ENCODE assay signal across 1 cellular context in genomic region chr5:115625579-115626443, GRCh38.
A peak's percentile ranks its signal among the peaks of the same experiment; 100 is the strongest.
TF ChIP-seq lines count a peak whose summit lies in the region.

TMED7 (minus strand) TSS chr5:115626036; CDS start chr5:115625792, 244 bp downstream.

TF ChIP-seq in GM12878, 131 proteins besides CTCF, POLR2A, EP300 and RAD21 (continued from another document):
- TF ChIP-seq EZH2 (IDR thresholded peaks at IDR 0.05; ENCODE audit: borderline replicate concordance, control insufficient read depth, low read depth, low read length), result no peak
- 0 out of 2 replicates have a peak, but pooled peaks have one; percentile 29 for TF ChIP-seq ZNF24 (IDR thresholded peaks at IDR 0.05)
- TF ChIP-seq USF1 (IDR thresholded peaks at IDR 0.05; ENCODE audit: borderline replicate concordance, extremely low read length, insufficient read depth, low read depth, low read length), result no peak
- TF ChIP-seq RAD51 (IDR thresholded peaks at IDR 0.05), result peak; percentile 14; the same call in 1 of the 2 replicates
- TF ChIP-seq E4F1 (IDR thresholded peaks at IDR 0.05; ENCODE audit: borderline replicate concordance, partially characterized antibody), result peak; percentile 72
- peak; percentile 92 for TF ChIP-seq GATAD2B (conservative IDR thresholded peaks at IDR 0.05; ENCODE audit: low read depth)
- 0 out of 2 replicates have a peak, but pooled peaks have one; percentile 76 for TF ChIP-seq SMARCA5 (IDR thresholded peaks at IDR 0.05)
- TF ChIP-seq ZNF207 (IDR thresholded peaks at IDR 0.05; ENCODE audit: borderline replicate concordance), result peak; percentile 94
- 0 out of 2 replicates have a peak, but pooled peaks have one; percentile 15 for TF ChIP-seq ZBTB33 (IDR thresholded peaks at IDR 0.05)
- TF ChIP-seq CREB1 (IDR thresholded peaks at IDR 0.05; ENCODE audit: low read depth), result peak; percentile 85
- peak; percentile 79 for TF ChIP-seq SP1 (IDR thresholded peaks at IDR 0.05; ENCODE audit: low read depth, low read length)
- TF ChIP-seq RB1 (IDR thresholded peaks at IDR 0.05; ENCODE audit: borderline replicate concordance), result 0 out of 2 replicates have a peak, but pooled peaks have one; percentile 21
- TF ChIP-seq SIN3A (IDR thresholded peaks at IDR 0.05; ENCODE audit: low read depth, low read length), result peak; percentile 72
- TF ChIP-seq NFYA (IDR thresholded peaks at IDR 0.05; ENCODE audit: borderline replicate concordance, low read depth, low read length), result no peak
- TF ChIP-seq NR2C2 (IDR thresholded peaks at IDR 0.05; ENCODE audit: borderline replicate concordance, control insufficient read depth, insufficient read length, low read depth), result peak; percentile 65
- 0 out of 2 replicates have a peak, but pooled peaks have one; percentile 21 for TF ChIP-seq SMC3 (IDR thresholded peaks at IDR 0.05; ENCODE audit: borderline replicate concordance, low read length)
- TF ChIP-seq POU2F2 (IDR thresholded peaks at IDR 0.05; ENCODE audit: borderline replicate concordance, low read depth, low read length), result peak; percentile 24; the same call in 1 of the 3 replicates
- TF ChIP-seq TCF3 (IDR thresholded peaks at IDR 0.05; ENCODE audit: borderline replicate concordance, insufficient read depth, low read depth, low read length), result no peak
- peak; percentile 40; the same call in 1 of the 2 replicates for TF ChIP-seq ZBTB11 (CRISPR knock-in tag; IDR thresholded peaks at IDR 0.05)
